Comparison of ENCODE assay signal across 16 cellular contexts in the genomic region with DNA sequence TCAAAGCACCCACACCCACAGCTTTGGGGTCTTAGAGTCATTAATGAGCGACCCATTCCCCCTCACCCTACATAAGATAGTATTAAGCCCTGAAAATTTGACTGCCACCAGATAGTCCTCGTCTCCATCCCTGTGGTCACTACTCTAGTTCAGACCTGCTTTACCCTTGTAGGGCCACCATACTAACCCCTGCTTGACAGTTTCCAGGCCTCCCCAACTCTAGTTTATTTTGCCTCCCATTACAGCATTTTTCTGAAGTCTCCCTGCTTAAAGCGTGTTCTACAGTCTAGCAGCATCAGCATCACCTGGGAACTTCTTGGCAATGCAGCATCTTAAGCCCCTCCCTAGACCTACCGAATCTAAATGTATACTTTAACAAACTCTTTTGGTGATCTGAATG.
"Had no signal": no experiment of that assay in that cellular context is flagged by ENCODE, and none has a peak within 500 bp of the region (broad histone marks: within the 10 kb centered on the region; RNA-seq: fewer than 3 reads in every experiment).

No MANE protein-coding gene starts in this region.

- H3K27me3 ChIP-seq: adrenal gland, right atrium auricular region, stomach, testis, upper lobe of right lung had no signal

- H3K27ac Mint-ChIP-seq: activated CD8-positive, alpha-beta memory T cell treated with anti-CD3 and anti-CD28 coated beads, Interleukin-2, amount 10 ng/mL, durations not matched to agents 7 days and 5 days; activated naive CD4-positive, alpha-beta T cell treated with anti-CD3 and anti-CD28 coated beads, Interleukin-2, amount 50 U/mL, for 24 hours; nephron progenitor cell; progenitor cell of endocrine pancreas; T-helper 2 cell treated with Interferon-gamma antibody and Interleukin-4, amounts not matched to agents 5 μg/mL and 100 μg/mL, for 36 hours had no signal

- ATAC-seq: activated CD8-positive, alpha-beta memory T cell treated with anti-CD3 and anti-CD28 coated beads, Interleukin-2, amount 10 ng/mL, durations not matched to agents 7 days and 5 days; upper lobe of right lung had no signal

- H3K9me3 ChIP-seq: adrenal gland, right atrium auricular region, stomach, testis, upper lobe of right lung had no signal

- H3K36me3 ChIP-seq: adrenal gland, right atrium auricular region, stomach, upper lobe of right lung had no signal

- H3K27ac ChIP-seq: right atrium auricular region, stomach, testis, upper lobe of right lung had no signal

- H3K27me3 Mint-ChIP-seq: activated CD8-positive, alpha-beta memory T cell treated with anti-CD3 and anti-CD28 coated beads, Interleukin-2, amount 10 ng/mL, durations not matched to agents 7 days and 5 days; activated naive CD4-positive, alpha-beta T cell treated with anti-CD3 and anti-CD28 coated beads, Interleukin-2, amount 50 U/mL, for 24 hours; progenitor cell of endocrine pancreas had no signal

- H3K4me3 Mint-ChIP-seq: activated CD8-positive, alpha-beta memory T cell treated with anti-CD3 and anti-CD28 coated beads, Interleukin-2, amount 10 ng/mL, durations not matched to agents 7 days and 5 days; activated naive CD4-positive, alpha-beta T cell treated with anti-CD3 and anti-CD28 coated beads, Interleukin-2, amount 50 U/mL, for 24 hours; nephron progenitor cell; T-helper 2 cell treated with Interferon-gamma antibody and Interleukin-4, amounts not matched to agents 5 μg/mL and 100 μg/mL, for 36 hours had no signal

- H3K9me3 Mint-ChIP-seq: activated naive CD4-positive, alpha-beta T cell treated with anti-CD3 and anti-CD28 coated beads, Interleukin-2, amount 50 U/mL, for 24 hours; nephron progenitor cell; T-helper 2 cell treated with Interferon-gamma antibody and Interleukin-4, amounts not matched to agents 5 μg/mL and 100 μg/mL, for 36 hours had no signal

- H3K4me3 ChIP-seq: adrenal gland, right atrium auricular region, stomach, testis, upper lobe of right lung had no signal

- DNase-seq: activated CD4-positive, alpha-beta T cell treated with anti-CD3 and anti-CD28 coated beads, Interleukin-2, amount 50 U/mL, for 1 hour; activated CD4-positive, CD25-positive, alpha-beta regulatory T cell; activated CD8-positive, alpha-beta memory T cell treated with anti-CD3 and anti-CD28 coated beads, Interleukin-2, amount 10 ng/mL, durations not matched to agents 7 days and 5 days; activated effector memory CD4-positive, alpha-beta T cell treated with anti-CD3 and anti-CD28 coated beads, Interleukin-2, amount 50 U/mL, for 16 hours; activated T-cell treated with anti-CD3 and anti-CD28 coated beads, Interleukin-2, amount 50 U/mL, for 1 hour; adrenal gland; hypothalamus; nephron progenitor cell; occipital lobe; stomach; testis; upper lobe of right lung had no signal
